Comparison of ENCODE assay signal across 1 cellular context in the genomic region with DNA sequence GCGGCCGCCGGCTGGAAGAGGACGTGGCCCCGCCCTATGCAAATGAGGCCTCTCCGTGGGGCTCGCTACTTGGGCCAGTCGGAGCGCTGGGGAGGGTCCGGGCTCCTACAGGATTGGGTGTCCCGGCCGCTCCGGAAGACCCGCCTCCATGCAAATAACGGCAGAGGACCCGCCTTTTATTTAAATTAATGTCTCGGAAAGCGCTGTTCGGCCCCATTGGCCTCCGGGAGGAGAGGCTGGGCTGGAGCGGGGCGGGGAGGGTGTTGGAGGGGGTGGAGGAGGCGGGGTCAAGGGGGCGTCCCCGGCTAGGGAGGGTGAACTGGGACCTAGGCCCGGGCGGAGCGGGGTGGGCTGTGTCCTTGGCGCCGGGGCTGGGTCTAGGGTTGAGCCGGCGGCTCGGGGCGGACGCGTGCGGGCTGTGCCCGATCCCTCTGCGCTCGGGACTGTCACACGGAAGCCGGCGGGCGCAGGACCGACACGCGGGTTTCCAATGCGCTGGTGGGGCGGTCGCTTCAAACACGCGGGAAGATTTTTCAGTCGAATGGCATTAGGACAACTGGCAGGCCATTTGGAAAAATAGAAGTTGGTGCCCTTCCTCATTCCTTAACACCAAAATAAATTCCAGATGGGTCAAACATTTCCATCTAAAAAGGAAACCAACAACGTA.
TF ChIP-seq lines count a peak whose summit lies in the region.

No MANE protein-coding gene starts in this region.

TF ChIP-seq in K562, 482 proteins besides CTCF, POLR2A, EP300 and RAD21 (continued from another document and continues in another):
- TF ChIP-seq, protein P1, sequence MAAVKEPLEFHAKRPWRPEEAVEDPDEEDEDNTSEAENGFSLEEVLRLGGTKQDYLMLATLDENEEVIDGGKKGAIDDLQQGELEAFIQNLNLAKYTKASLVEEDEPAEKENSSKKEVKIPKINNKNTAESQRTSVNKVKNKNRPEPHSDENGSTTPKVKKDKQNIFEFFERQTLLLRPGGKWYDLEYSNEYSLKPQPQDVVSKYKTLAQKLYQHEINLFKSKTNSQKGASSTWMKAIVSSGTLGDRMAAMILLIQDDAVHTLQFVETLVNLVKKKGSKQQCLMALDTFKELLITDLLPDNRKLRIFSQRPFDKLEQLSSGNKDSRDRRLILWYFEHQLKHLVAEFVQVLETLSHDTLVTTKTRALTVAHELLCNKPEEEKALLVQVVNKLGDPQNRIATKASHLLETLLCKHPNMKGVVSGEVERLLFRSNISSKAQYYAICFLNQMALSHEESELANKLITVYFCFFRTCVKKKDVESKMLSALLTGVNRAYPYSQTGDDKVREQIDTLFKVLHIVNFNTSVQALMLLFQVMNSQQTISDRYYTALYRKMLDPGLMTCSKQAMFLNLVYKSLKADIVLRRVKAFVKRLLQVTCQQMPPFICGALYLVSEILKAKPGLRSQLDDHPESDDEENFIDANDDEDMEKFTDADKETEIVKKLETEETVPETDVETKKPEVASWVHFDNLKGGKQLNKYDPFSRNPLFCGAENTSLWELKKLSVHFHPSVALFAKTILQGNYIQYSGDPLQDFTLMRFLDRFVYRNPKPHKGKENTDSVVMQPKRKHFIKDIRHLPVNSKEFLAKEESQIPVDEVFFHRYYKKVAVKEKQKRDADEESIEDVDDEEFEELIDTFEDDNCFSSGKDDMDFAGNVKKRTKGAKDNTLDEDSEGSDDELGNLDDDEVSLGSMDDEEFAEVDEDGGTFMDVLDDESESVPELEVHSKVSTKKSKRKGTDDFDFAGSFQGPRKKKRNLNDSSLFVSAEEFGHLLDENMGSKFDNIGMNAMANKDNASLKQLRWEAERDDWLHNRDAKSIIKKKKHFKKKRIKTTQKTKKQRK (IDR thresholded peaks at IDR 0.05; ENCODE audit: borderline replicate concordance, low read depth, low read length) = peak; percentile 53; the same call in 1 of the 2 replicates
- TF ChIP-seq, protein P2, sequence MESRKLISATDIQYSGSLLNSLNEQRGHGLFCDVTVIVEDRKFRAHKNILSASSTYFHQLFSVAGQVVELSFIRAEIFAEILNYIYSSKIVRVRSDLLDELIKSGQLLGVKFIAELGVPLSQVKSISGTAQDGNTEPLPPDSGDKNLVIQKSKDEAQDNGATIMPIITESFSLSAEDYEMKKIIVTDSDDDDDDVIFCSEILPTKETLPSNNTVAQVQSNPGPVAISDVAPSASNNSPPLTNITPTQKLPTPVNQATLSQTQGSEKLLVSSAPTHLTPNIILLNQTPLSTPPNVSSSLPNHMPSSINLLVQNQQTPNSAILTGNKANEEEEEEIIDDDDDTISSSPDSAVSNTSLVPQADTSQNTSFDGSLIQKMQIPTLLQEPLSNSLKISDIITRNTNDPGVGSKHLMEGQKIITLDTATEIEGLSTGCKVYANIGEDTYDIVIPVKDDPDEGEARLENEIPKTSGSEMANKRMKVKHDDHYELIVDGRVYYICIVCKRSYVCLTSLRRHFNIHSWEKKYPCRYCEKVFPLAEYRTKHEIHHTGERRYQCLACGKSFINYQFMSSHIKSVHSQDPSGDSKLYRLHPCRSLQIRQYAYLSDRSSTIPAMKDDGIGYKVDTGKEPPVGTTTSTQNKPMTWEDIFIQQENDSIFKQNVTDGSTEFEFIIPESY (CRISPR knock-in tag; IDR thresholded peaks at IDR 0.05) = 0 out of 2 replicates have a peak, but pooled peaks have one; percentile 39
- TF ChIP-seq HEY1 (CRISPR knock-in tag; IDR thresholded peaks at IDR 0.05; ENCODE audit: borderline replicate concordance) = no peak
- TF ChIP-seq HMGN3 (IDR thresholded peaks at IDR 0.05; ENCODE audit: borderline replicate concordance, extremely low read depth, insufficient read length, low read depth, low read length) = peak; percentile 29
- no peak for TF ChIP-seq CC2D1A (IDR thresholded peaks at IDR 0.05)
- peak; percentile 50; the same call in 1 of the 2 replicates for TF ChIP-seq BHLHE40 (IDR thresholded peaks at IDR 0.05; ENCODE audit: low read length)
- TF ChIP-seq NRF1 (conservative IDR thresholded peaks at IDR 0.05 in 1 of 2, IDR thresholded peaks at IDR 0.05 in 1 of 2) = peak; percentile 68
- TF ChIP-seq SUPT5H (IDR thresholded peaks at IDR 0.05) = peak; percentile 51; the same call in 1 of the 2 replicates
- no peak for TF ChIP-seq NCOA6 (IDR thresholded peaks at IDR 0.05)
- peak; percentile 64; the same call in 1 of the 2 replicates for TF ChIP-seq PHF8 (IDR thresholded peaks at IDR 0.05; ENCODE audit: borderline replicate concordance, low read length)
- TF ChIP-seq CXXC5 (CRISPR knock-in tag; IDR thresholded peaks at IDR 0.05) = peak; percentile 20
- no peak for TF ChIP-seq ZNF217 (CRISPR knock-in tag; IDR thresholded peaks at IDR 0.05)
- TF ChIP-seq, protein P3, sequence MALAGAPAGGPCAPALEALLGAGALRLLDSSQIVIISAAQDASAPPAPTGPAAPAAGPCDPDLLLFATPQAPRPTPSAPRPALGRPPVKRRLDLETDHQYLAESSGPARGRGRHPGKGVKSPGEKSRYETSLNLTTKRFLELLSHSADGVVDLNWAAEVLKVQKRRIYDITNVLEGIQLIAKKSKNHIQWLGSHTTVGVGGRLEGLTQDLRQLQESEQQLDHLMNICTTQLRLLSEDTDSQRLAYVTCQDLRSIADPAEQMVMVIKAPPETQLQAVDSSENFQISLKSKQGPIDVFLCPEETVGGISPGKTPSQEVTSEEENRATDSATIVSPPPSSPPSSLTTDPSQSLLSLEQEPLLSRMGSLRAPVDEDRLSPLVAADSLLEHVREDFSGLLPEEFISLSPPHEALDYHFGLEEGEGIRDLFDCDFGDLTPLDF (CRISPR knock-in tag; IDR thresholded peaks at IDR 0.05) = no peak
- no peak for TF ChIP-seq TEAD2 (tag; IDR thresholded peaks at IDR 0.05)
- TF ChIP-seq ZNF174 (CRISPR knock-in tag; IDR thresholded peaks at IDR 0.05) = no peak
- 0 out of 2 replicates have a peak, but pooled peaks have one; percentile 38 for TF ChIP-seq EP400 (IDR thresholded peaks at IDR 0.05)
- TF ChIP-seq CCNT2 (IDR thresholded peaks at IDR 0.05; ENCODE audit: borderline replicate concordance, extremely low read depth, insufficient read length, low read depth, low read length) = peak; percentile 65
- TF ChIP-seq, protein P4, sequence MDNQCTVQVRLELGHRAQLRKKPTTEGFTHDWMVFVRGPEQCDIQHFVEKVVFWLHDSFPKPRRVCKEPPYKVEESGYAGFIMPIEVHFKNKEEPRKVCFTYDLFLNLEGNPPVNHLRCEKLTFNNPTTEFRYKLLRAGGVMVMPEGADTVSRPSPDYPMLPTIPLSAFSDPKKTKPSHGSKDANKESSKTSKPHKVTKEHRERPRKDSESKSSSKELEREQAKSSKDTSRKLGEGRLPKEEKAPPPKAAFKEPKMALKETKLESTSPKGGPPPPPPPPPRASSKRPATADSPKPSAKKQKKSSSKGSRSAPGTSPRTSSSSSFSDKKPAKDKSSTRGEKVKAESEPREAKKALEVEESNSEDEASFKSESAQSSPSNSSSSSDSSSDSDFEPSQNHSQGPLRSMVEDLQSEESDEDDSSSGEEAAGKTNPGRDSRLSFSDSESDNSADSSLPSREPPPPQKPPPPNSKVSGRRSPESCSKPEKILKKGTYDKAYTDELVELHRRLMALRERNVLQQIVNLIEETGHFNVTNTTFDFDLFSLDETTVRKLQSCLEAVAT (IDR thresholded peaks at IDR 0.05) = no peak
- TF ChIP-seq EHMT2 (IDR thresholded peaks at IDR 0.05) = no peak
- 0 out of 2 replicates have a peak, but pooled peaks have one; percentile 53 for TF ChIP-seq GATAD2A (IDR thresholded peaks at IDR 0.05)
- TF ChIP-seq, protein P5, sequence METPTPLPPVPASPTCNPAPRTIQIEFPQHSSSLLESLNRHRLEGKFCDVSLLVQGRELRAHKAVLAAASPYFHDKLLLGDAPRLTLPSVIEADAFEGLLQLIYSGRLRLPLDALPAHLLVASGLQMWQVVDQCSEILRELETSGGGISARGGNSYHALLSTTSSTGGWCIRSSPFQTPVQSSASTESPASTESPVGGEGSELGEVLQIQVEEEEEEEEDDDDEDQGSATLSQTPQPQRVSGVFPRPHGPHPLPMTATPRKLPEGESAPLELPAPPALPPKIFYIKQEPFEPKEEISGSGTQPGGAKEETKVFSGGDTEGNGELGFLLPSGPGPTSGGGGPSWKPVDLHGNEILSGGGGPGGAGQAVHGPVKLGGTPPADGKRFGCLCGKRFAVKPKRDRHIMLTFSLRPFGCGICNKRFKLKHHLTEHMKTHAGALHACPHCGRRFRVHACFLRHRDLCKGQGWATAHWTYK (CRISPR knock-in tag; IDR thresholded peaks at IDR 0.05) = 0 out of 2 replicates have a peak, but pooled peaks have one; percentile 35
- TF ChIP-seq GABPA (tag; conservative IDR thresholded peaks at IDR 0.05; ENCODE audit: low read depth) = peak; percentile 92
- no peak for TF ChIP-seq CBX8 (IDR thresholded peaks at IDR 0.05; ENCODE audit: borderline replicate concordance, extremely low read depth, low read depth, low read length, poor library complexity, severe bottlenecking)
- TF ChIP-seq TBP (optimal IDR thresholded peaks at IDR 0.05; ENCODE audit: low read depth, low read length) = peak; percentile 23
- no peak for TF ChIP-seq POLR3A (IDR thresholded peaks at IDR 0.05; ENCODE audit: borderline replicate concordance, extremely low read depth, insufficient read depth, insufficient read length)
- TF ChIP-seq MXI1 (IDR thresholded peaks at IDR 0.05; ENCODE audit: low read depth, low read length) = peak; percentile 54; the same call in 1 of the 2 replicates
- TF ChIP-seq HNRNPK (IDR thresholded peaks at IDR 0.05; ENCODE audit: low read depth, low read length, poor library complexity, severe bottlenecking) = no peak
- peak; percentile 46; the same call in 1 of the 2 replicates for TF ChIP-seq MTA3 (IDR thresholded peaks at IDR 0.05; ENCODE audit: borderline replicate concordance)
- peak in 1 of 2 experiments; percentile 34; a peak in 2 of 4 replicates for TF ChIP-seq MAZ (CRISPR knock-in tag; conservative IDR thresholded peaks at IDR 0.05 in 1 of 2, IDR thresholded peaks at IDR 0.05 in 1 of 2)
- TF ChIP-seq, protein P6, sequence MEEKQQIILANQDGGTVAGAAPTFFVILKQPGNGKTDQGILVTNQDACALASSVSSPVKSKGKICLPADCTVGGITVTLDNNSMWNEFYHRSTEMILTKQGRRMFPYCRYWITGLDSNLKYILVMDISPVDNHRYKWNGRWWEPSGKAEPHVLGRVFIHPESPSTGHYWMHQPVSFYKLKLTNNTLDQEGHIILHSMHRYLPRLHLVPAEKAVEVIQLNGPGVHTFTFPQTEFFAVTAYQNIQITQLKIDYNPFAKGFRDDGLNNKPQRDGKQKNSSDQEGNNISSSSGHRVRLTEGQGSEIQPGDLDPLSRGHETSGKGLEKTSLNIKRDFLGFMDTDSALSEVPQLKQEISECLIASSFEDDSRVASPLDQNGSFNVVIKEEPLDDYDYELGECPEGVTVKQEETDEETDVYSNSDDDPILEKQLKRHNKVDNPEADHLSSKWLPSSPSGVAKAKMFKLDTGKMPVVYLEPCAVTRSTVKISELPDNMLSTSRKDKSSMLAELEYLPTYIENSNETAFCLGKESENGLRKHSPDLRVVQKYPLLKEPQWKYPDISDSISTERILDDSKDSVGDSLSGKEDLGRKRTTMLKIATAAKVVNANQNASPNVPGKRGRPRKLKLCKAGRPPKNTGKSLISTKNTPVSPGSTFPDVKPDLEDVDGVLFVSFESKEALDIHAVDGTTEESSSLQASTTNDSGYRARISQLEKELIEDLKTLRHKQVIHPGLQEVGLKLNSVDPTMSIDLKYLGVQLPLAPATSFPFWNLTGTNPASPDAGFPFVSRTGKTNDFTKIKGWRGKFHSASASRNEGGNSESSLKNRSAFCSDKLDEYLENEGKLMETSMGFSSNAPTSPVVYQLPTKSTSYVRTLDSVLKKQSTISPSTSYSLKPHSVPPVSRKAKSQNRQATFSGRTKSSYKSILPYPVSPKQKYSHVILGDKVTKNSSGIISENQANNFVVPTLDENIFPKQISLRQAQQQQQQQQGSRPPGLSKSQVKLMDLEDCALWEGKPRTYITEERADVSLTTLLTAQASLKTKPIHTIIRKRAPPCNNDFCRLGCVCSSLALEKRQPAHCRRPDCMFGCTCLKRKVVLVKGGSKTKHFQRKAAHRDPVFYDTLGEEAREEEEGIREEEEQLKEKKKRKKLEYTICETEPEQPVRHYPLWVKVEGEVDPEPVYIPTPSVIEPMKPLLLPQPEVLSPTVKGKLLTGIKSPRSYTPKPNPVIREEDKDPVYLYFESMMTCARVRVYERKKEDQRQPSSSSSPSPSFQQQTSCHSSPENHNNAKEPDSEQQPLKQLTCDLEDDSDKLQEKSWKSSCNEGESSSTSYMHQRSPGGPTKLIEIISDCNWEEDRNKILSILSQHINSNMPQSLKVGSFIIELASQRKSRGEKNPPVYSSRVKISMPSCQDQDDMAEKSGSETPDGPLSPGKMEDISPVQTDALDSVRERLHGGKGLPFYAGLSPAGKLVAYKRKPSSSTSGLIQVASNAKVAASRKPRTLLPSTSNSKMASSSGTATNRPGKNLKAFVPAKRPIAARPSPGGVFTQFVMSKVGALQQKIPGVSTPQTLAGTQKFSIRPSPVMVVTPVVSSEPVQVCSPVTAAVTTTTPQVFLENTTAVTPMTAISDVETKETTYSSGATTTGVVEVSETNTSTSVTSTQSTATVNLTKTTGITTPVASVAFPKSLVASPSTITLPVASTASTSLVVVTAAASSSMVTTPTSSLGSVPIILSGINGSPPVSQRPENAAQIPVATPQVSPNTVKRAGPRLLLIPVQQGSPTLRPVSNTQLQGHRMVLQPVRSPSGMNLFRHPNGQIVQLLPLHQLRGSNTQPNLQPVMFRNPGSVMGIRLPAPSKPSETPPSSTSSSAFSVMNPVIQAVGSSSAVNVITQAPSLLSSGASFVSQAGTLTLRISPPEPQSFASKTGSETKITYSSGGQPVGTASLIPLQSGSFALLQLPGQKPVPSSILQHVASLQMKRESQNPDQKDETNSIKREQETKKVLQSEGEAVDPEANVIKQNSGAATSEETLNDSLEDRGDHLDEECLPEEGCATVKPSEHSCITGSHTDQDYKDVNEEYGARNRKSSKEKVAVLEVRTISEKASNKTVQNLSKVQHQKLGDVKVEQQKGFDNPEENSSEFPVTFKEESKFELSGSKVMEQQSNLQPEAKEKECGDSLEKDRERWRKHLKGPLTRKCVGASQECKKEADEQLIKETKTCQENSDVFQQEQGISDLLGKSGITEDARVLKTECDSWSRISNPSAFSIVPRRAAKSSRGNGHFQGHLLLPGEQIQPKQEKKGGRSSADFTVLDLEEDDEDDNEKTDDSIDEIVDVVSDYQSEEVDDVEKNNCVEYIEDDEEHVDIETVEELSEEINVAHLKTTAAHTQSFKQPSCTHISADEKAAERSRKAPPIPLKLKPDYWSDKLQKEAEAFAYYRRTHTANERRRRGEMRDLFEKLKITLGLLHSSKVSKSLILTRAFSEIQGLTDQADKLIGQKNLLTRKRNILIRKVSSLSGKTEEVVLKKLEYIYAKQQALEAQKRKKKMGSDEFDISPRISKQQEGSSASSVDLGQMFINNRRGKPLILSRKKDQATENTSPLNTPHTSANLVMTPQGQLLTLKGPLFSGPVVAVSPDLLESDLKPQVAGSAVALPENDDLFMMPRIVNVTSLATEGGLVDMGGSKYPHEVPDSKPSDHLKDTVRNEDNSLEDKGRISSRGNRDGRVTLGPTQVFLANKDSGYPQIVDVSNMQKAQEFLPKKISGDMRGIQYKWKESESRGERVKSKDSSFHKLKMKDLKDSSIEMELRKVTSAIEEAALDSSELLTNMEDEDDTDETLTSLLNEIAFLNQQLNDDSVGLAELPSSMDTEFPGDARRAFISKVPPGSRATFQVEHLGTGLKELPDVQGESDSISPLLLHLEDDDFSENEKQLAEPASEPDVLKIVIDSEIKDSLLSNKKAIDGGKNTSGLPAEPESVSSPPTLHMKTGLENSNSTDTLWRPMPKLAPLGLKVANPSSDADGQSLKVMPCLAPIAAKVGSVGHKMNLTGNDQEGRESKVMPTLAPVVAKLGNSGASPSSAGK (IDR thresholded peaks at IDR 0.05) = peak; percentile 68
- TF ChIP-seq NR3C1 (CRISPR knock-in tag; IDR thresholded peaks at IDR 0.05) = no peak
- no peak for TF ChIP-seq CSDE1 (IDR thresholded peaks at IDR 0.05)
- peak; percentile 82 for TF ChIP-seq EGR1 (conservative IDR thresholded peaks at IDR 0.05)
